15 cellular contexts compared by ENCODE assay signal in genomic region chr3:124792341-124793034, GRCh38.
A peak's percentile ranks its signal among the peaks of the same experiment; 100 is the strongest.
DNase-seq lines count a peak whose midpoint lies in the region; ATAC-seq and TF ChIP-seq lines count a peak whose summit lies in the region.
"Had no signal": no experiment of that assay in that cellular context is flagged by ENCODE, and none has a peak within 500 bp of the region (broad histone marks: within the 10 kb centered on the region; RNA-seq: fewer than 3 reads in every experiment).

No MANE protein-coding gene starts in this region.

- intact Hi-C loops in right cardiac atrium (cut with DNase I), result no loop called here
- intact Hi-C loops in left cardiac atrium (cut with DNase I), result no loop called here
- intact Hi-C loops in dendritic cell treated with granulocyte-macrophage colony-stimulating factor and Interleukin-4, amounts not matched to agents 40 ng/mL and 50 ng/mL, for 4 days (cut with micrococcal nuclease), result no loop called here
- intact Hi-C loops in aorta (cut with DNase I), result no loop called here

- H3K36me3 ChIP-seq in aorta (ENCODE audit: control insufficient read depth in 1 of 2, insufficient read depth in 2 of 2, low read length in 1 of 2), result no peaks in the 10 kb centered on the region

- ATAC-seq in right cardiac atrium, result no peak
- ATAC-seq in left cardiac atrium, result no peak
- no peak for ATAC-seq in aorta (ENCODE audit: low FRiP score)
- no peak for ATAC-seq in HG03469 (IDR thresholded peaks at IDR 0.05; ENCODE audit: unreplicated experiment)

- peaks cover 62% of the 10 kb centered on the region for H3K4me1 Mint-ChIP-seq in dendritic cell treated with granulocyte-macrophage colony-stimulating factor and Interleukin-4, amounts not matched to agents 40 ng/mL and 50 ng/mL, for 4 days (ENCODE audit: low read depth)
- H3K4me1 Mint-ChIP-seq in neural crest cell, result peaks cover under 1% of the 10 kb centered on the region

- no peak for DNase-seq in right cardiac atrium
- DNase-seq in left cardiac atrium, result no peak
- no peak for DNase-seq in neural crest cell (ENCODE audit: low read depth, low spot score)
- DNase-seq in aorta, result peak in 1 of 2 donors; percentile 15
- DNase-seq in HUDEP-2 (lab: John Stamatoyannopoulos, UW; ENCODE audit: unreplicated experiment in 76 of 76), result no peak
- no peak for DNase-seq in activated naive CD4-positive, alpha-beta T cell (lab: John Stamatoyannopoulos, UW)
- DNase-seq: activated effector memory CD4-positive, alpha-beta T cell treated with Interleukin-2 at 50 U/mL for 16 hours; Caco-2; effector CD8-positive, alpha-beta T cell; GDM1; islet precursor cell; stimulated activated CD4-positive, alpha-beta T cell treated with anti-CD3 and anti-CD28 coated beads, Interleukin-4, amount 100 ng/mL, for 1 hour had no signal

- no peak overlapping the region for H3K4me3 Mint-ChIP-seq in dendritic cell treated with granulocyte-macrophage colony-stimulating factor and Interleukin-4, amounts not matched to agents 40 ng/mL and 50 ng/mL, for 4 days
- H3K4me3 Mint-ChIP-seq in neural crest cell, result no peak overlapping the region
- H3K4me3 Mint-ChIP-seq: brain had no signal

- H3K27ac ChIP-seq in right cardiac atrium (ENCODE audit: low read length) (peak overlapping the region; percentile 66), aorta (ENCODE audit: low read depth in 1 of 2, low read length in 2 of 2) (peak overlapping the region; percentile 67 to 87)

- H3K27me3 ChIP-seq in right cardiac atrium (ENCODE audit: control insufficient read depth, insufficient read depth), result no peaks in the 10 kb centered on the region
- no peaks in the 10 kb centered on the region for H3K27me3 ChIP-seq in aorta (ENCODE audit: control insufficient read depth in 1 of 2, insufficient read depth in 2 of 2, low read length in 1 of 2)

- no peaks in the 10 kb centered on the region for H3K9me3 Mint-ChIP-seq in dendritic cell treated with granulocyte-macrophage colony-stimulating factor and Interleukin-4, amounts not matched to agents 40 ng/mL and 50 ng/mL, for 4 days
- H3K9me3 Mint-ChIP-seq in neural crest cell, result no peaks in the 10 kb centered on the region
- H3K9me3 Mint-ChIP-seq: brain had no signal

- peaks cover 27% of the 10 kb centered on the region for H3K36me3 Mint-ChIP-seq in dendritic cell treated with granulocyte-macrophage colony-stimulating factor and Interleukin-4, amounts not matched to agents 40 ng/mL and 50 ng/mL, for 4 days (ENCODE audit: low read depth)
- H3K36me3 Mint-ChIP-seq in neural crest cell (ENCODE audit: low read depth), result no peaks in the 10 kb centered on the region
- H3K36me3 Mint-ChIP-seq: brain had no signal

- TF ChIP-seq CTCF in neural crest cell (conservative IDR thresholded peaks at IDR 0.05), result no peak

- H3K4me1 ChIP-seq in right cardiac atrium (ENCODE audit: control insufficient read depth, insufficient read depth, low read length), result peaks cover 9% of the 10 kb centered on the region
- H3K4me1 ChIP-seq in aorta (ENCODE audit: control insufficient read depth in 1 of 2, insufficient read depth in 2 of 2, low read length in 2 of 2), result peaks cover 2 to 10% of the 10 kb centered on the region in 2 donors
- H3K4me1 ChIP-seq: Caco-2 had no signal

- peaks cover 6% of the 10 kb centered on the region for H3K27me3 Mint-ChIP-seq in dendritic cell treated with granulocyte-macrophage colony-stimulating factor and Interleukin-4, amounts not matched to agents 40 ng/mL and 50 ng/mL, for 4 days
- H3K27me3 Mint-ChIP-seq in neural crest cell (ENCODE audit: low read depth), result no peaks in the 10 kb centered on the region

- H3K4me3 ChIP-seq in right cardiac atrium (ENCODE audit: low read length) (no peak overlapping the region), aorta (ENCODE audit: low read length in 2 of 2) (no peak overlapping the region)

- H3K27ac Mint-ChIP-seq in dendritic cell treated with granulocyte-macrophage colony-stimulating factor and Interleukin-4, amounts not matched to agents 40 ng/mL and 50 ng/mL, for 4 days, result peak overlapping the region; percentile 41
- H3K27ac Mint-ChIP-seq in neural crest cell (ENCODE audit: unreplicated experiment), result peak overlapping the region; percentile 57

- no peaks in the 10 kb centered on the region for H3K9me3 ChIP-seq in right cardiac atrium (ENCODE audit: control insufficient read depth, low read length)
- H3K9me3 ChIP-seq in aorta (ENCODE audit: control insufficient read depth, low read length), result no peaks in the 10 kb centered on the region
- H3K9me3 ChIP-seq: Caco-2 had no signal

- WGBS in right cardiac atrium, result 75% methylated on average over 7 of the region's 7 CpGs
- WGBS in aorta, 2 donors, result 58 to 65% methylated on average over 7 of the region's 7 CpGs
